ENCODE assay signal across 1 cellular context in the genomic region with DNA sequence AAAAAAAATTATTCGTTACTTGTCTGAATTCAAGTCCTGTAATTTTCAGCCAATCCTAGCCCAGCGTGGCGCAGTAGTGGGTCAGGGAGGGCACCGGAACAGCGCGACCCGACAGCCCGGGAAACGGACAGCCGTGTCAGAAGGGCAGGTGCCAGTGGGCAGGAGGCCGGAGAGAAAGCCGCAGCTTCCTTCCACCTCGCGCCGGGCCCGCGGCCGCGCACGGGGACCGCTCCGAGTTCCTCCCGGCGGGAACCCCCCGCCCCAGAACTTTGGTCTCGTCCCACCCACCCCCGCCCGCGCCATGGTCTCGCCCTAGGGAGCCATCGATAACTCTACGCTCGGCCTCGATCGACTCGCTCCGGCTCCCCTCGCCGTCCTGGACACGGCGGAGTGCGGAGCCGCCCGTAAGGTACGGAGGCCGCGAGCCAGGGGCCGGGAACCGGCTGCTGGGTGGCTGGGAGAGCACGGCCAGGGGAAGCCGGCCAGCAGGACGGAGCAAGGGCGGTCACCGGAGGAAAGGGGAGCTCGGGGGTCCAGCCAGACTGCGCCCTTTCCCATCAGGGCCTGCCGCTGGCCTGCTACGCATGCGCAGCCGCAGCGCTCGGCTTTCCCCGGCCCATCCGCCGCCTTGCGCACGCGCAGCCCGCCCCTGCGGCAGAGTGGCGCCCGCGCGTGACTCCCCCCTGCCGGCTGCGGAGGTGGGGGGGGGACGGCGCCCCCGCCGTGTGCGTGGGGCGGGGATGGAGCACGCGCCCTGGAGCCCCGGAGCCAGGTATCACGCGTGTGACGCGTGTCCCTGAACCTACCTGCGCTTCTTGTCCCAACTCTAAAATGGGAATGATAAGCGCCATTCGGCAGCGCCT.
TF ChIP-seq lines count a peak whose summit lies in the region.

A gene with protein sequence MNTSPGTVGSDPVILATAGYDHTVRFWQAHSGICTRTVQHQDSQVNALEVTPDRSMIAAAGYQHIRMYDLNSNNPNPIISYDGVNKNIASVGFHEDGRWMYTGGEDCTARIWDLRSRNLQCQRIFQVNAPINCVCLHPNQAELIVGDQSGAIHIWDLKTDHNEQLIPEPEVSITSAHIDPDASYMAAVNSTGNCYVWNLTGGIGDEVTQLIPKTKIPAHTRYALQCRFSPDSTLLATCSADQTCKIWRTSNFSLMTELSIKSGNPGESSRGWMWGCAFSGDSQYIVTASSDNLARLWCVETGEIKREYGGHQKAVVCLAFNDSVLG (plus strand): TSS at position 351 of the 863 bp plus-strand sequence. CDS start 632 bp downstream, outside the sequence.

TF ChIP-seq in WTC11, 78 proteins besides CTCF, POLR2A, EP300 and RAD21 (continued from another document):
- TF ChIP-seq, protein P1, sequence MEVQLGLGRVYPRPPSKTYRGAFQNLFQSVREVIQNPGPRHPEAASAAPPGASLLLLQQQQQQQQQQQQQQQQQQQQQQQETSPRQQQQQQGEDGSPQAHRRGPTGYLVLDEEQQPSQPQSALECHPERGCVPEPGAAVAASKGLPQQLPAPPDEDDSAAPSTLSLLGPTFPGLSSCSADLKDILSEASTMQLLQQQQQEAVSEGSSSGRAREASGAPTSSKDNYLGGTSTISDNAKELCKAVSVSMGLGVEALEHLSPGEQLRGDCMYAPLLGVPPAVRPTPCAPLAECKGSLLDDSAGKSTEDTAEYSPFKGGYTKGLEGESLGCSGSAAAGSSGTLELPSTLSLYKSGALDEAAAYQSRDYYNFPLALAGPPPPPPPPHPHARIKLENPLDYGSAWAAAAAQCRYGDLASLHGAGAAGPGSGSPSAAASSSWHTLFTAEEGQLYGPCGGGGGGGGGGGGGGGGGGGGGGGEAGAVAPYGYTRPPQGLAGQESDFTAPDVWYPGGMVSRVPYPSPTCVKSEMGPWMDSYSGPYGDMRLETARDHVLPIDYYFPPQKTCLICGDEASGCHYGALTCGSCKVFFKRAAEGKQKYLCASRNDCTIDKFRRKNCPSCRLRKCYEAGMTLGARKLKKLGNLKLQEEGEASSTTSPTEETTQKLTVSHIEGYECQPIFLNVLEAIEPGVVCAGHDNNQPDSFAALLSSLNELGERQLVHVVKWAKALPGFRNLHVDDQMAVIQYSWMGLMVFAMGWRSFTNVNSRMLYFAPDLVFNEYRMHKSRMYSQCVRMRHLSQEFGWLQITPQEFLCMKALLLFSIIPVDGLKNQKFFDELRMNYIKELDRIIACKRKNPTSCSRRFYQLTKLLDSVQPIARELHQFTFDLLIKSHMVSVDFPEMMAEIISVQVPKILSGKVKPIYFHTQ (CRISPR knock-in tag; IDR thresholded peaks at IDR 0.05), result no peak
- TF ChIP-seq, protein P2, sequence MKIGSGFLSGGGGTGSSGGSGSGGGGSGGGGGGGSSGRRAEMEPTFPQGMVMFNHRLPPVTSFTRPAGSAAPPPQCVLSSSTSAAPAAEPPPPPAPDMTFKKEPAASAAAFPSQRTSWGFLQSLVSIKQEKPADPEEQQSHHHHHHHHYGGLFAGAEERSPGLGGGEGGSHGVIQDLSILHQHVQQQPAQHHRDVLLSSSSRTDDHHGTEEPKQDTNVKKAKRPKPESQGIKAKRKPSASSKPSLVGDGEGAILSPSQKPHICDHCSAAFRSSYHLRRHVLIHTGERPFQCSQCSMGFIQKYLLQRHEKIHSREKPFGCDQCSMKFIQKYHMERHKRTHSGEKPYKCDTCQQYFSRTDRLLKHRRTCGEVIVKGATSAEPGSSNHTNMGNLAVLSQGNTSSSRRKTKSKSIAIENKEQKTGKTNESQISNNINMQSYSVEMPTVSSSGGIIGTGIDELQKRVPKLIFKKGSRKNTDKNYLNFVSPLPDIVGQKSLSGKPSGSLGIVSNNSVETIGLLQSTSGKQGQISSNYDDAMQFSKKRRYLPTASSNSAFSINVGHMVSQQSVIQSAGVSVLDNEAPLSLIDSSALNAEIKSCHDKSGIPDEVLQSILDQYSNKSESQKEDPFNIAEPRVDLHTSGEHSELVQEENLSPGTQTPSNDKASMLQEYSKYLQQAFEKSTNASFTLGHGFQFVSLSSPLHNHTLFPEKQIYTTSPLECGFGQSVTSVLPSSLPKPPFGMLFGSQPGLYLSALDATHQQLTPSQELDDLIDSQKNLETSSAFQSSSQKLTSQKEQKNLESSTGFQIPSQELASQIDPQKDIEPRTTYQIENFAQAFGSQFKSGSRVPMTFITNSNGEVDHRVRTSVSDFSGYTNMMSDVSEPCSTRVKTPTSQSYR (CRISPR knock-in tag; IDR thresholded peaks at IDR 0.05), result no peak
- TF ChIP-seq, protein P3, sequence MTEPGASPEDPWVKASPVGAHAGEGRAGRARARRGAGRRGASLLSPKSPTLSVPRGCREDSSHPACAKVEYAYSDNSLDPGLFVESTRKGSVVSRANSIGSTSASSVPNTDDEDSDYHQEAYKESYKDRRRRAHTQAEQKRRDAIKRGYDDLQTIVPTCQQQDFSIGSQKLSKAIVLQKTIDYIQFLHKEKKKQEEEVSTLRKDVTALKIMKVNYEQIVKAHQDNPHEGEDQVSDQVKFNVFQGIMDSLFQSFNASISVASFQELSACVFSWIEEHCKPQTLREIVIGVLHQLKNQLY (CRISPR knock-in tag; IDR thresholded peaks at IDR 0.05), result no peak
- TF ChIP-seq FOXK1 (CRISPR knock-in tag; IDR thresholded peaks at IDR 0.05) (peak; percentile 44), ELF4 (CRISPR knock-in tag; IDR thresholded peaks at IDR 0.05; ENCODE audit: low read depth) (no peak), SP1 (CRISPR knock-in tag; conservative IDR thresholded peaks at IDR 0.05) (peak; percentile 36; the same call in 1 of the 2 replicates), RORB (CRISPR knock-in tag; IDR thresholded peaks at IDR 0.05) (no peak), CREM (CRISPR knock-in tag; IDR thresholded peaks at IDR 0.05) (peak; percentile 66; the same call in 1 of the 2 replicates), TEAD4 (CRISPR knock-in tag; IDR thresholded peaks at IDR 0.05) (no peak), CREB1 (CRISPR knock-in tag; IDR thresholded peaks at IDR 0.05) (no peak), ESRRA (CRISPR knock-in tag; IDR thresholded peaks at IDR 0.05; ENCODE audit: borderline replicate concordance) (no peak), ZNF219 (CRISPR knock-in tag; IDR thresholded peaks at IDR 0.05; ENCODE audit: borderline replicate concordance) (no peak), NFATC4 (CRISPR knock-in tag; IDR thresholded peaks at IDR 0.05) (no peak), FOXP1 (CRISPR knock-in tag; IDR thresholded peaks at IDR 0.05; ENCODE audit: borderline replicate concordance) (no peak), ZNF671 (CRISPR knock-in tag; IDR thresholded peaks at IDR 0.05) (no peak), GTF2I (CRISPR knock-in tag; conservative IDR thresholded peaks at IDR 0.05) (no peak), ETV6 (CRISPR knock-in tag; IDR thresholded peaks at IDR 0.05) (no peak), EMX1 (CRISPR knock-in tag; IDR thresholded peaks at IDR 0.05) (no peak), NFYB (CRISPR knock-in tag; conservative IDR thresholded peaks at IDR 0.05; ENCODE audit: low read depth) (no peak), PRRX2 (CRISPR knock-in tag; IDR thresholded peaks at IDR 0.05) (no peak), NR1H2 (CRISPR knock-in tag; IDR thresholded peaks at IDR 0.05) (no peak), JAZF1 (CRISPR knock-in tag; IDR thresholded peaks at IDR 0.05) (no peak), NFE2L1 (CRISPR knock-in tag; IDR thresholded peaks at IDR 0.05) (no peak), GABPB1 (CRISPR knock-in tag; IDR thresholded peaks at IDR 0.05) (no peak)
- TF ChIP-seq, protein P4, sequence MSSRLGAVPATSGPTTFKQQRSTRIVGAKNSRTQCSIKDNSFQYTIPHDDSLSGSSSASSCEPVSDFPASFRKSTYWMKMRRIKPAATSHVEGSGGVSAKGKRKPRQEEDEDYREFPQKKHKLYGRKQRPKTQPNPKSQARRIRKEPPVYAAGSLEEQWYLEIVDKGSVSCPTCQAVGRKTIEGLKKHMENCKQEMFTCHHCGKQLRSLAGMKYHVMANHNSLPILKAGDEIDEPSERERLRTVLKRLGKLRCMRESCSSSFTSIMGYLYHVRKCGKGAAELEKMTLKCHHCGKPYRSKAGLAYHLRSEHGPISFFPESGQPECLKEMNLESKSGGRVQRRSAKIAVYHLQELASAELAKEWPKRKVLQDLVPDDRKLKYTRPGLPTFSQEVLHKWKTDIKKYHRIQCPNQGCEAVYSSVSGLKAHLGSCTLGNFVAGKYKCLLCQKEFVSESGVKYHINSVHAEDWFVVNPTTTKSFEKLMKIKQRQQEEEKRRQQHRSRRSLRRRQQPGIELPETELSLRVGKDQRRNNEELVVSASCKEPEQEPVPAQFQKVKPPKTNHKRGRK (CRISPR knock-in tag; IDR thresholded peaks at IDR 0.05; ENCODE audit: borderline replicate concordance), result no peak
- TF ChIP-seq, protein P5, sequence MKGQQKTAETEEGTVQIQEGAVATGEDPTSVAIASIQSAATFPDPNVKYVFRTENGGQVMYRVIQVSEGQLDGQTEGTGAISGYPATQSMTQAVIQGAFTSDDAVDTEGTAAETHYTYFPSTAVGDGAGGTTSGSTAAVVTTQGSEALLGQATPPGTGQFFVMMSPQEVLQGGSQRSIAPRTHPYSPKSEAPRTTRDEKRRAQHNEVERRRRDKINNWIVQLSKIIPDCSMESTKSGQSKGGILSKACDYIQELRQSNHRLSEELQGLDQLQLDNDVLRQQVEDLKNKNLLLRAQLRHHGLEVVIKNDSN (CRISPR knock-in tag; IDR thresholded peaks at IDR 0.05), result peak; percentile 16; the same call in 1 of the 2 replicates
- TF ChIP-seq, protein P6, sequence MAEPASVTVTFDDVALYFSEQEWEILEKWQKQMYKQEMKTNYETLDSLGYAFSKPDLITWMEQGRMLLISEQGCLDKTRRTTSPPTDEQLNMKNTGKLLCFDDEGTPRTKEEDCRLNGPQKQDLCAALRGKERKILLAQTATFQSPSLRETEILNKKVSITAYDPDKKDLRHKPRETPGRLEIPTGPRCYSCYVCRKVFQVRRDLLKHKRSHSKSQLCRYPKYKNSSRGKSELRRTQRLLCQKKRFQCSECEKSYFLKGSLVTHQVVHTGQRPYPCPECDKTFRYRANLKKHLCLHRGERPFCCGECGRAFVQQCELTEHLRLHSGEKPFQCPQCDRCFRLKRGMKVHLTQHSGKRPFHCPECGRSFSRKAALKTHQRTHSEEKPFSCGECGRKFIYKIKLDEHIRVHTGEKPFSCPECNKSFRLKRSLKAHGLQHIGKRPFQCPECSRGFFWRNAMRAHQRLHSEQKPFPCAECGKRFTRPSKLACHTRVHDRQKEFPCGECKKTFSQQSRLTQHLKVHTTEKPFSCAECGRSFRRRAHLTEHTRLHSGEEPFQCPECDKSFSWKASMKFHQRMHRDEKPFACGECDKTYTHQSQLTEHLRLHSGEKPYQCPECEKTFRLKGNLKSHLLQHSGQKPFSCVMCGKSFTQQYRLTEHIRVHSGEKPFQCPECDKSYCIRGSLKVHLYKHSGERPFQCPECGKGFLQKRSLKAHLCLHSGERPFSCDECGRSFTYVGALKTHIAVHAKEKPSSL (CRISPR knock-in tag; conservative IDR thresholded peaks at IDR 0.05), result no peak
- TF ChIP-seq, protein P7, sequence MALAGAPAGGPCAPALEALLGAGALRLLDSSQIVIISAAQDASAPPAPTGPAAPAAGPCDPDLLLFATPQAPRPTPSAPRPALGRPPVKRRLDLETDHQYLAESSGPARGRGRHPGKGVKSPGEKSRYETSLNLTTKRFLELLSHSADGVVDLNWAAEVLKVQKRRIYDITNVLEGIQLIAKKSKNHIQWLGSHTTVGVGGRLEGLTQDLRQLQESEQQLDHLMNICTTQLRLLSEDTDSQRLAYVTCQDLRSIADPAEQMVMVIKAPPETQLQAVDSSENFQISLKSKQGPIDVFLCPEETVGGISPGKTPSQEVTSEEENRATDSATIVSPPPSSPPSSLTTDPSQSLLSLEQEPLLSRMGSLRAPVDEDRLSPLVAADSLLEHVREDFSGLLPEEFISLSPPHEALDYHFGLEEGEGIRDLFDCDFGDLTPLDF (CRISPR knock-in tag; IDR thresholded peaks at IDR 0.05), result no peak; the same call in 1 of the 2 replicates
- TF ChIP-seq, protein P8, sequence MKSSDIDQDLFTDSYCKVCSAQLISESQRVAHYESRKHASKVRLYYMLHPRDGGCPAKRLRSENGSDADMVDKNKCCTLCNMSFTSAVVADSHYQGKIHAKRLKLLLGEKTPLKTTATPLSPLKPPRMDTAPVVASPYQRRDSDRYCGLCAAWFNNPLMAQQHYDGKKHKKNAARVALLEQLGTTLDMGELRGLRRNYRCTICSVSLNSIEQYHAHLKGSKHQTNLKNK (CRISPR knock-in tag; IDR thresholded peaks at IDR 0.05), result no peak
- TF ChIP-seq, protein P9, sequence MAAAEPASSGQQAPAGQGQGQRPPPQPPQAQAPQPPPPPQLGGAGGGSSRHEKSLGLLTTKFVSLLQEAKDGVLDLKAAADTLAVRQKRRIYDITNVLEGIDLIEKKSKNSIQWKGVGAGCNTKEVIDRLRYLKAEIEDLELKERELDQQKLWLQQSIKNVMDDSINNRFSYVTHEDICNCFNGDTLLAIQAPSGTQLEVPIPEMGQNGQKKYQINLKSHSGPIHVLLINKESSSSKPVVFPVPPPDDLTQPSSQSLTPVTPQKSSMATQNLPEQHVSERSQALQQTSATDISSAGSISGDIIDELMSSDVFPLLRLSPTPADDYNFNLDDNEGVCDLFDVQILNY (CRISPR knock-in tag; IDR thresholded peaks at IDR 0.05), result peak; percentile 40; the same call in 1 of the 2 replicates
TF ChIP-seq in WTC11: peak in this region for 14.
